In genomic region chr3:4270726-4271125, GRCh38 we compare ENCODE assay signal across 10 cellular contexts. TPM values are rescaled to one million over a fixed set of nuclear protein-coding genes. Genes with fewer than 3 reads are reported as not detected.
DNase-seq lines count a peak whose midpoint lies in the region; ATAC-seq, FAIRE-seq and TF ChIP-seq lines count a peak whose summit lies in the region.
"Had no signal": no experiment of that assay in that cellular context is flagged by ENCODE, and none has a peak within 500 bp of the region (broad histone marks: within the 10 kb centered on the region; RNA-seq: fewer than 3 reads in every experiment).

No MANE protein-coding gene starts in this region.

- H3K4me1 ChIP-seq in gastrocnemius medialis, result no peaks in the 10 kb centered on the region
- H3K4me1 ChIP-seq in small intestine (ENCODE audit: control insufficient read depth in 2 of 2, insufficient read depth in 1 of 2, low read depth in 1 of 2, low read length in 1 of 2), result no peaks in the 10 kb centered on the region
- H3K4me1 ChIP-seq: Caco-2 had no signal

- H3K36me3 ChIP-seq in GM06990 (ENCODE audit: control insufficient read depth, insufficient read depth, low read length) (no peaks in the 10 kb centered on the region), gastrocnemius medialis (no peaks in the 10 kb centered on the region), small intestine (ENCODE audit: control insufficient read depth in 2 of 2, insufficient read depth in 2 of 2, low read length in 2 of 2) (no peaks in the 10 kb centered on the region)

- no peaks in the 10 kb centered on the region for H3K9me3 ChIP-seq in gastrocnemius medialis
- H3K9me3 ChIP-seq in small intestine (ENCODE audit: control insufficient read depth, low read depth), result no peaks in the 10 kb centered on the region
- H3K9me3 ChIP-seq: Caco-2 had no signal

- TF ChIP-seq POLR2A in gastrocnemius medialis (IDR thresholded peaks at IDR 0.05), result no peak

- no peaks in the 10 kb centered on the region for H3K27me3 Mint-ChIP-seq in T-cell
- H3K27me3 Mint-ChIP-seq: activated B cell treated with CpG ODN at 0.5 μM for 24 hours had no signal

- ATAC-seq in GM19452 (IDR thresholded peaks at IDR 0.05; ENCODE audit: unreplicated experiment) (peak; percentile 64), HG03060 (IDR thresholded peaks at IDR 0.05; ENCODE audit: low read depth, unreplicated experiment) (peak; percentile 76), T-cell (replicated peaks in 1 of 4) (no peak), gastrocnemius medialis (no peak), HG03135 (IDR thresholded peaks at IDR 0.05; ENCODE audit: unreplicated experiment) (no peak)

- H3K9me3 Mint-ChIP-seq in T-cell, result no peaks in the 10 kb centered on the region
- H3K9me3 Mint-ChIP-seq: activated B cell treated with CpG ODN at 0.5 μM for 24 hours had no signal

- peaks cover 8 to 17% (median 14%) of the 10 kb centered on the region in 3 donors for H3K4me1 Mint-ChIP-seq in T-cell

- DNase-seq in GM06990 (ENCODE audit: extremely low read depth, insufficient read length), result peak; percentile 6
- DNase-seq in T-cell, result no peak
- no peak for DNase-seq in gastrocnemius medialis
- no peak for DNase-seq in cerebellum (ENCODE audit: low spot score)
- DNase-seq in small intestine, result no peak
- DNase-seq: activated B cell treated with CpG ODN at 0.5 μM for 24 hours, Caco-2 had no signal

- WGBS in small intestine, 3 donors, result 39 to 49% (median 42%) methylated on average over 4 of the region's 4 CpGs

- H3K27ac Mint-ChIP-seq in T-cell, result no peak overlapping the region
- H3K27ac Mint-ChIP-seq: activated B cell treated with CpG ODN at 0.5 μM for 24 hours had no signal

- no peak for TF ChIP-seq CTCF in GM06990 (IDR thresholded peaks at IDR 0.05; ENCODE audit: insufficient read depth, low read length, poor library complexity, severe bottlenecking)
- TF ChIP-seq CTCF in gastrocnemius medialis (IDR thresholded peaks at IDR 0.05 in 4 of 5, conservative IDR thresholded peaks at IDR 0.05 in 1 of 5), result no peak

- H3K27ac ChIP-seq in gastrocnemius medialis, result no peak overlapping the region
- H3K27ac ChIP-seq in small intestine (ENCODE audit: low read depth in 1 of 2, low read length in 1 of 2), result no peak overlapping the region

- H3K27me3 ChIP-seq in GM06990 (replicated peaks; ENCODE audit: control insufficient read depth, insufficient read depth, low read length), result no peaks in the 10 kb centered on the region; the same call in 1 of the 2 replicates
- H3K27me3 ChIP-seq in gastrocnemius medialis, result no peaks in the 10 kb centered on the region
- no peaks in the 10 kb centered on the region for H3K27me3 ChIP-seq in small intestine (ENCODE audit: control insufficient read depth in 2 of 2, insufficient read depth in 2 of 2, low read length in 2 of 2)

- in situ Hi-C loops in gastrocnemius medialis (cut with MboI; ENCODE audit: low sequenced_read_pairs in 4 of 4), result loop anchor here in 1 of 4 donors (10.0 kb wide), 1 partner anchor 1066 kb away; no protein-coding TSS in a partner anchor

- intact Hi-C loops in gastrocnemius medialis (cut with DNase I; ENCODE audit: low total_unique reads), result no loop called here

- CTCF ChIA-PET in T-cell (lab: Charles Lee), result interaction anchor here in 1 of 2 donors (2.1 kb wide), 1 partner anchor 1070 kb away, joined by 13 read pairs; no protein-coding TSS in a partner anchor

- H3K4me3 ChIP-seq in GM06990 (replicated peaks; ENCODE audit: low read depth, low read length), result no peak overlapping the region
- H3K4me3 ChIP-seq in gastrocnemius medialis, result no peak overlapping the region
- no peak overlapping the region for H3K4me3 ChIP-seq in small intestine (ENCODE audit: low read depth in 1 of 2, low read length in 2 of 2)

- no peaks in the 10 kb centered on the region for H3K36me3 Mint-ChIP-seq in T-cell

- POLR2A ChIA-PET in T-cell (lab: Charles Lee), result interaction anchor here in 1 of 2 donors (0.6 kb wide), 1 partner anchor 78 kb away, joined by 3 read pairs; no protein-coding TSS in a partner anchor

- FAIRE-seq in small intestine (lab: Jason Lieb, UNC), result no peak

- H3K4me3 Mint-ChIP-seq in T-cell, result peak overlapping the region in 2 of 3 donors; percentile 6 to 49
- H3K4me3 Mint-ChIP-seq: activated B cell treated with CpG ODN at 0.5 μM for 24 hours had no signal

RNA-seq across cellular contexts. Expression of gene SETMAR, which starts 32.4 kb away (rescaled TPM):
- total RNA-seq in T-cell, result 10 to 100 TPM; 10.5 to 12.4 (median 10.9) TPM
- 10 to 100 TPM in 1 of 4 donors, 1 to 10 TPM in 3; 3.7 to 10.4 (median 7.6) TPM for total RNA-seq in gastrocnemius medialis
- total RNA-seq in cerebellum, result 25.0 TPM
- polyA plus RNA-seq in small intestine, result 10 to 100 TPM in 2 of 3 donors, 1 to 10 TPM in 1; 5.9 to 16.7 (median 12.3) TPM

Comparison
In these comparisons a context has a peak if more than half of its experiments do, and no peak if none do; other contexts are left out.
1. ATAC-seq: peak in GM19452 (single experiment) and HG03060 (single experiment); none in T-cell (0 of 4), gastrocnemius medialis (0 of 2) and HG03135 (single experiment).